Comparison of ENCODE assay signal across 1 cellular context in genomic region chr12:2844786-2845185, GRCh38.
TF ChIP-seq lines count a peak whose summit lies in the region.

No MANE protein-coding gene starts in this region.

TF ChIP-seq in K562, 482 proteins besides CTCF, POLR2A, EP300 and RAD21:
- TF ChIP-seq ZNF316 (IDR thresholded peaks at IDR 0.05) (no peak), FOXJ2 (tag; IDR thresholded peaks at IDR 0.05) (no peak), ZNF165 (CRISPR knock-in tag; IDR thresholded peaks at IDR 0.05; ENCODE audit: borderline replicate concordance) (no peak), NCOA2 (IDR thresholded peaks at IDR 0.05; ENCODE audit: partially characterized antibody in 2 of 2) (no peak), NR3C1 (CRISPR knock-in tag; IDR thresholded peaks at IDR 0.05) (no peak), ETS1 (conservative IDR thresholded peaks at IDR 0.05; ENCODE audit: control insufficient read depth, low read depth, low read length) (no peak), ETV6 (IDR thresholded peaks at IDR 0.05; ENCODE audit: borderline replicate concordance in 1 of 2, low read depth in 2 of 2, low read length in 1 of 2) (no peak), ETV6 (CRISPR knock-in tag; IDR thresholded peaks at IDR 0.05; ENCODE audit: borderline replicate concordance) (no peak), ZNF280B (CRISPR knock-in tag; IDR thresholded peaks at IDR 0.05) (no peak), ARID3B (CRISPR knock-in tag; IDR thresholded peaks at IDR 0.05; ENCODE audit: borderline replicate concordance) (no peak), OTX1 (CRISPR knock-in tag; IDR thresholded peaks at IDR 0.05) (no peak), ZMIZ1 (IDR thresholded peaks at IDR 0.05; ENCODE audit: low read depth in 2 of 2, low read length in 2 of 2) (no peak), KDM5B (IDR thresholded peaks at IDR 0.05; ENCODE audit: insufficient replicate concordance, low read depth, low read length) (no peak), HOMEZ (CRISPR knock-in tag; IDR thresholded peaks at IDR 0.05) (no peak), ELF1 (tag; IDR thresholded peaks at IDR 0.05) (no peak), HBP1 (CRISPR knock-in tag; IDR thresholded peaks at IDR 0.05) (no peak), MIER1 (IDR thresholded peaks at IDR 0.05; ENCODE audit: low read depth) (no peak), ARNT (IDR thresholded peaks at IDR 0.05) (no peak)
TF ChIP-seq in K562: peak in this region for 0.
